8 cellular contexts compared by ENCODE assay signal in genomic region chr12:1692221-1692620, GRCh38. TPM values are rescaled to one million over a fixed set of nuclear protein-coding genes. Genes with fewer than 3 reads are reported as not detected.
A peak's percentile ranks its signal among the peaks of the same experiment; 100 is the strongest.
DNase-seq lines count a peak whose midpoint lies in the region; ATAC-seq and TF ChIP-seq lines count a peak whose summit lies in the region.

No MANE protein-coding gene starts in this region.

- peaks cover 59% of the 10 kb centered on the region for H3K79me2 ChIP-seq in GM23338 (replicated peaks; ENCODE audit: insufficient read depth)

- H3K36me3 Mint-ChIP-seq in GM23338 (ENCODE audit: low read depth), result peaks cover 10% of the 10 kb centered on the region

- no peak overlapping the region for H2AFZ ChIP-seq in GM23338

- H3K9ac ChIP-seq in SK-N-MC (ENCODE audit: insufficient read length) (peak overlapping the region; percentile 95), skeletal muscle tissue (ENCODE audit: low read depth in 1 of 3, low read length in 3 of 3) (peak overlapping the region in 2 of 3 donors; percentile 90 to 93)

- no peak overlapping the region; the same call in 1 of the 2 replicates for H3K27ac Mint-ChIP-seq in GM23338

- no peak for TF ChIP-seq CTCF in GM23338 (conservative IDR thresholded peaks at IDR 0.05; ENCODE audit: low read depth in 2 of 2)
- no peak for TF ChIP-seq CTCF in fibroblast of mammary gland (conservative IDR thresholded peaks at IDR 0.05; ENCODE audit: control insufficient read depth, insufficient read depth, low read depth, low read length)

- no peaks in the 10 kb centered on the region for H3K9me3 Mint-ChIP-seq in GM23338

- no peak for DNase-seq in GM23338 (ENCODE audit: low spot score)
- no peak for DNase-seq in SK-N-MC (ENCODE audit: low read depth, low spot score)
- DNase-seq in fibroblast of mammary gland (ENCODE audit: low read depth), result no peak
- DNase-seq in NCI-H526 treated with DMSO at 0.1 percent for 48 hours (lab: John Stamatoyannopoulos, UW), result no peak
- no peak for DNase-seq in NCI-H446 treated with DMSO at 0.1 percent for 48 hours (lab: John Stamatoyannopoulos, UW)
- DNase-seq in SKM-1 (lab: John Stamatoyannopoulos, UW; ENCODE audit: unreplicated experiment), result no peak

- no peak for ATAC-seq in GM23338
- no peak for ATAC-seq in HG03342 (IDR thresholded peaks at IDR 0.05; ENCODE audit: unreplicated experiment)

- H3K27me3 ChIP-seq in GM23338 (ENCODE audit: insufficient read depth) (no peaks in the 10 kb centered on the region), skeletal muscle tissue (ENCODE audit: control insufficient read depth in 3 of 3, insufficient read depth in 3 of 3, low read length in 3 of 3) (no peaks in the 10 kb centered on the region)

- no peaks in the 10 kb centered on the region for H3K9me3 ChIP-seq in SK-N-MC (ENCODE audit: low read depth, low read length)
- no peaks in the 10 kb centered on the region for H3K9me3 ChIP-seq in skeletal muscle tissue (ENCODE audit: control insufficient read depth in 3 of 3, low read length in 3 of 3)

- peak overlapping the region; percentile 91 for H3K4me3 Mint-ChIP-seq in GM23338

- H3K4me3 ChIP-seq in GM23338 (peak overlapping the region; percentile 96), SK-N-MC (peak overlapping the region; percentile 94), fibroblast of mammary gland (ENCODE audit: control insufficient read depth, low read depth, low read length) (peak overlapping the region; percentile 87), skeletal muscle tissue (ENCODE audit: low read length in 3 of 3) (peak overlapping the region in 1 of 3 donors; percentile 89)

- no peaks in the 10 kb centered on the region for H3K9me2 ChIP-seq in GM23338 (ENCODE audit: insufficient read depth)

- peaks cover 19% of the 10 kb centered on the region for H3K4me1 Mint-ChIP-seq in GM23338

- H3K4me1 ChIP-seq in GM23338 (ENCODE audit: insufficient read depth) (peaks cover 9% of the 10 kb centered on the region), skeletal muscle tissue (ENCODE audit: control insufficient read depth in 3 of 3, insufficient read depth in 3 of 3, low read length in 3 of 3) (peaks cover 11 to 27% (median 18%) of the 10 kb centered on the region in 3 donors)

- H3K36me3 ChIP-seq in GM23338 (ENCODE audit: insufficient read depth) (no peaks in the 10 kb centered on the region), SK-N-MC (ENCODE audit: insufficient read depth, low read length) (peaks cover 6% of the 10 kb centered on the region; the same call in 1 of the 2 replicates), skeletal muscle tissue (ENCODE audit: control insufficient read depth in 3 of 3, insufficient read depth in 3 of 3, low read length in 3 of 3) (no peaks in the 10 kb centered on the region)

- H4K20me1 ChIP-seq in GM23338 (replicated peaks; ENCODE audit: insufficient read depth), result peaks cover 23% of the 10 kb centered on the region

- peaks cover 11% of the 10 kb centered on the region for H3K27me3 Mint-ChIP-seq in GM23338 (ENCODE audit: insufficient read depth, low read depth, poor library complexity)

- H3K4me2 ChIP-seq in GM23338, result peak overlapping the region; percentile 85

- no peaks in the 10 kb centered on the region for H3F3A ChIP-seq in GM23338 (replicated peaks; ENCODE audit: low read depth)

- H3K27ac ChIP-seq in GM23338 (ENCODE audit: low read depth), result no peak overlapping the region
- H3K27ac ChIP-seq in SK-N-MC, result no peak overlapping the region
- H3K27ac ChIP-seq in skeletal muscle tissue (ENCODE audit: low read depth, low read length), result no peak overlapping the region

TF ChIP-seq in GM23338, 12 proteins besides CTCF, POLR2A, EP300 and RAD21 (continues in another document):
- TF ChIP-seq ETS1 (IDR thresholded peaks at IDR 0.05) (no peak), ZNF462 (CRISPR knock-in tag; IDR thresholded peaks at IDR 0.05) (no peak), CREB1 (CRISPR knock-in tag; IDR thresholded peaks at IDR 0.05; ENCODE audit: low read depth) (no peak)

RNA-seq across cellular contexts. Expression of gene ADIPOR2, which starts 1.4 kb away (rescaled TPM):
- 36.2 and 36.3 TPM in 2 replicates for total RNA-seq in GM23338 (2014; rRNA removed; shearing (Covaris generic))
- polyA plus RNA-seq in GM23338 (2016; fragmentation: Nextera tagmentation; extraction: Ambion mirVana), result 11.4 and 11.7 TPM in 2 replicates
- 35.5 TPM for total RNA-seq in skeletal muscle tissue
